Comparison of ENCODE assay signal across 1 cellular context in the genomic region with DNA sequence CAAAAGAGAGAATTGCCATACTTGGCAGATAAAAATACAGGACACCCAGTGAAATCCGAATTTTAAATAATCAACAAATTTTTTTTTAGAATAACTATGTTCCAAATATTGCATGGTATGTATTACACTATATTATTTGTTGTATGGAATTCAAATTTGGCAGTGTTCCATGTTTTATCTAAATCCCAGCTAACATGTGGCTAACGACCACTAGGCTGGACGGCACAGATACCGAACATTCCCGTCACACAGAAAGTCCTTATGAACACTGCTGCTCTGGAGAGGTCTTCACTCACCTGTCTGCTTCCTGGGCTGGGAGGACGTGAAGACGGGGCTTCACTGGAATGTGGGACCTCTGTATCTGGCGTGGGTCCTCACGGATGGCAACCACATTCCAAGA.
TF ChIP-seq lines count a peak whose summit lies in the region.

No MANE protein-coding gene starts in this region.

TF ChIP-seq in GM23338, 12 proteins besides CTCF, POLR2A, EP300 and RAD21 (continued from another document):
- TF ChIP-seq CREB1 (CRISPR knock-in tag; IDR thresholded peaks at IDR 0.05; ENCODE audit: low read depth) (no peak), ZNF331 (CRISPR knock-in tag; IDR thresholded peaks at IDR 0.05; ENCODE audit: low read depth) (no peak), EZH2 (IDR thresholded peaks at IDR 0.05; ENCODE audit: low read depth, unreplicated experiment) (no peak), NANOG (IDR thresholded peaks at IDR 0.05; ENCODE audit: borderline replicate concordance) (no peak), REST (IDR thresholded peaks at IDR 0.05; ENCODE audit: unreplicated experiment) (no peak), EZH2phosphoT487 (IDR thresholded peaks at IDR 0.05; ENCODE audit: unreplicated experiment) (no peak), JUNB (IDR thresholded peaks at IDR 0.05; ENCODE audit: unreplicated experiment) (no peak), ZNF114 (CRISPR knock-in tag; IDR thresholded peaks at IDR 0.05) (no peak)
- TF ChIP-seq, protein P1, sequence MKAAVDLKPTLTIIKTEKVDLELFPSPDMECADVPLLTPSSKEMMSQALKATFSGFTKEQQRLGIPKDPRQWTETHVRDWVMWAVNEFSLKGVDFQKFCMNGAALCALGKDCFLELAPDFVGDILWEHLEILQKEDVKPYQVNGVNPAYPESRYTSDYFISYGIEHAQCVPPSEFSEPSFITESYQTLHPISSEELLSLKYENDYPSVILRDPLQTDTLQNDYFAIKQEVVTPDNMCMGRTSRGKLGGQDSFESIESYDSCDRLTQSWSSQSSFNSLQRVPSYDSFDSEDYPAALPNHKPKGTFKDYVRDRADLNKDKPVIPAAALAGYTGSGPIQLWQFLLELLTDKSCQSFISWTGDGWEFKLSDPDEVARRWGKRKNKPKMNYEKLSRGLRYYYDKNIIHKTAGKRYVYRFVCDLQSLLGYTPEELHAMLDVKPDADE (IDR thresholded peaks at IDR 0.05): no peak
